In the genomic region with DNA sequence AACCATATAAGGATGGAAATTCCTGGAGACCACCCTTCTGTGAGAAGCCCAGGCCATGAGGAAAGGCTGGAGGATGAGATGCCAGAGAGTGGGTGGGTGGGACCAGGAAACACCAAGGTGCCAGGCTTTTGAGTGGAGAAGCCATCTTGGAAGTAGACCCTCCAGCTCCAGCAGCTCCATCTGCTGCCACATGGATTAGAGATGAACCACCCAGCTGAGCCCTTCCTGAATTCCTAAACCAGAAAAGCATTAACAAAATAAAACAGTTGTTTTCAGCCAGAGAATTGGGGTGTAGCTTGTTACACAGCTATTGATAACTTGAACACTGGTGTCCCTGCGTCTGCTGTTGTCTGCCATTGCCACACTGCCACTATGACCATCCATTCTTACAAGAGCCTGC, we compare ENCODE assay signal across 39 cellular contexts. TPM values are rescaled to one million over a fixed set of nuclear protein-coding genes. Genes with fewer than 3 reads are reported as not detected.
"Had no signal": no experiment of that assay in that cellular context is flagged by ENCODE, and none has a peak within 500 bp of the region (broad histone marks: within the 10 kb centered on the region; RNA-seq: fewer than 3 reads in every experiment).

No MANE protein-coding gene starts in this region.

- H3K4me3 ChIP-seq: MG63 had no signal

- DNase-seq: Karpas-422, Kasumi-1, MG63, MM.1S, MV-4-11, NCI-H1048, NCI-H1092, NCI-H1092 treated with DMSO at 0.1 percent for 48 hours, NCI-H1105, NCI-H1105 treated with DMSO at 0.1 percent for 48 hours, NCI-H1417, NCI-H1417 treated with DMSO at 0.1 percent for 48 hours, NCI-H1436, NCI-H1436 treated with DMSO at 0.1 percent for 48 hours, NCI-H146, NCI-H1694, NCI-H1694 treated with DMSO at 0.1 percent for 48 hours, NCI-H187 treated with DMSO at 0.1 percent for 48 hours, NCI-H1930, NCI-H2029, NCI-H2029 treated with DMSO at 0.1 percent for 48 hours, NCI-H2081, NCI-H2081 treated with DMSO at 0.1 percent for 48 hours, NCI-H2107, NCI-H2171, NCI-H2171 treated with DMSO at 0.1 percent for 48 hours, NCI-H2227 treated with DMSO at 0.1 percent for 48 hours, NCI-H226, NCI-H345, NCI-H446, NCI-H446 treated with DMSO at 0.1 percent for 48 hours, NCI-H510A, NCI-H510A treated with DMSO at 0.1 percent for 48 hours, NCI-H524, NCI-H524 treated with DMSO at 0.1 percent for 48 hours had no signal

- H3K9me3 ChIP-seq: MG63 had no signal

- H3K36me3 ChIP-seq: MG63 had no signal

RNA-seq across cellular contexts. Expression of gene TMEM114, which starts 6.3 kb away (rescaled TPM):
- total RNA-seq: LHCN-M2, M059J, MCF 10A, NCI-H460 had no signal
